ENCODE assay signal across 8 cellular contexts in genomic region chr4:105708376-105709080, GRCh38. TPM values are rescaled to one million over a fixed set of nuclear protein-coding genes. Genes with fewer than 3 reads are reported as not detected.
DNase-seq lines count a peak whose midpoint lies in the region; ATAC-seq and TF ChIP-seq lines count a peak whose summit lies in the region.

Gene GSTCD (plus strand): TSS chr4:105708784. CDS start chr4:105717614, 8,830 bp downstream.
A gene with protein sequence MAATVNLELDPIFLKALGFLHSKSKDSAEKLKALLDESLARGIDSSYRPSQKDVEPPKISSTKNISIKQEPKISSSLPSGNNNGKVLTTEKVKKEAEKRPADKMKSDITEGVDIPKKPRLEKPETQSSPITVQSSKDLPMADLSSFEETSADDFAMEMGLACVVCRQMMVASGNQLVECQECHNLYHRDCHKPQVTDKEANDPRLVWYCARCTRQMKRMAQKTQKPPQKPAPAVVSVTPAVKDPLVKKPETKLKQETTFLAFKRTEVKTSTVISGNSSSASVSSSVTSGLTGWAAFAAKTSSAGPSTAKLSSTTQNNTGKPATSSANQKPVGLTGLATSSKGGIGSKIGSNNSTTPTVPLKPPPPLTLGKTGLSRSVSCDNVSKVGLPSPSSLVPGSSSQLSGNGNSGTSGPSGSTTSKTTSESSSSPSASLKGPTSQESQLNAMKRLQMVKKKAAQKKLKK (minus strand): TSS chr4:105708689. CDS start chr4:105700005, 8,684 bp downstream.

- H3K27me3 ChIP-seq in osteoblast (ENCODE audit: insufficient read depth, low read length) (no peaks in the 10 kb centered on the region), thoracic aorta (replicated peaks; ENCODE audit: insufficient read depth) (no peaks in the 10 kb centered on the region)

- POLR2A ChIA-PET in GM10248 (lab: Yijun Ruan, JAX), result no interaction called here

- peak; percentile 78 for ATAC-seq in HG02623 (IDR thresholded peaks at IDR 0.05; ENCODE audit: unreplicated experiment)
- ATAC-seq in thoracic aorta (ENCODE audit: insufficient number of reproducible peaks, low FRiP score, low read depth), result peak; percentile 93

- peaks cover 19% of the 10 kb centered on the region for H3K4me1 ChIP-seq in osteoblast (ENCODE audit: insufficient read depth, low read length)
- H3K4me1 ChIP-seq in thoracic aorta (ENCODE audit: control insufficient read depth in 1 of 2, low read depth in 2 of 2), result peaks cover 6 to 19% of the 10 kb centered on the region in 2 donors

- H3K36me3 ChIP-seq in osteoblast (ENCODE audit: insufficient read depth, low read length) (no peaks in the 10 kb centered on the region), thoracic aorta (no peaks in the 10 kb centered on the region)

- peak within 1 kb of the TSS; percentile 91 for H3K4me2 ChIP-seq in osteoblast (ENCODE audit: insufficient read depth, low read length)

- CTCF ChIA-PET in GM10248 (lab: Yijun Ruan, JAX), result interaction anchor here (0.8 to 4.3 kb wide), 3 partner anchors 9 to 188 kb away, joined by 5 to 20 read pairs (median 6); no protein-coding TSS in a partner anchor

- no peaks in the 10 kb centered on the region for H3K27me3 Mint-ChIP-seq in activated naive CD8-positive, alpha-beta T cell treated with anti-CD3 and anti-CD28 coated beads for 36 hours
- no peaks in the 10 kb centered on the region for H3K27me3 Mint-ChIP-seq in glutamatergic neuron (ENCODE audit: unreplicated experiment)

- TF ChIP-seq CTCF in GM10248 (IDR thresholded peaks at IDR 0.05; ENCODE audit: control extremely low read depth, extremely low read depth, low read depth, missing control alignments) (no peak), glutamatergic neuron (IDR thresholded peaks at IDR 0.05; ENCODE audit: partially characterized antibody, unreplicated experiment) (no peak), osteoblast (IDR thresholded peaks at IDR 0.05; ENCODE audit: extremely low read depth, low read depth, low read length) (no peak), thoracic aorta (IDR thresholded peaks at IDR 0.05) (no peak)

- peak within 1 kb of the TSS; percentile 87 for H3K4me3 ChIP-seq in osteoblast (ENCODE audit: insufficient read depth, low read length)
- H3K4me3 ChIP-seq in thoracic aorta, result peak within 1 kb of the TSS; percentile 97

- H2AFZ ChIP-seq in osteoblast (ENCODE audit: low read length), result peak within 1 kb of the TSS; percentile 99

- H3K36me3 Mint-ChIP-seq in activated naive CD8-positive, alpha-beta T cell treated with anti-CD3 and anti-CD28 coated beads for 36 hours, result peaks cover 12% of the 10 kb centered on the region
- no peaks in the 10 kb centered on the region for H3K36me3 Mint-ChIP-seq in glutamatergic neuron (ENCODE audit: unreplicated experiment)

- peak within 1 kb of the TSS; percentile 79 for H3K27ac ChIP-seq in osteoblast (ENCODE audit: low read depth, low read length)
- H3K27ac ChIP-seq in thoracic aorta, result peak within 1 kb of the TSS; percentile 73 to 77

- H3K9me3 ChIP-seq in osteoblast (ENCODE audit: low read depth, low read length) (no peaks in the 10 kb centered on the region), thoracic aorta (no peaks in the 10 kb centered on the region)

- peaks cover 78% of the 10 kb centered on the region for H3K79me2 ChIP-seq in osteoblast (ENCODE audit: insufficient read depth, low read length)

- peak within 1 kb of the TSS; percentile 86 for H3K27ac Mint-ChIP-seq in activated naive CD8-positive, alpha-beta T cell treated with anti-CD3 and anti-CD28 coated beads for 36 hours
- H3K27ac Mint-ChIP-seq in glutamatergic neuron (ENCODE audit: unreplicated experiment), result peak within 1 kb of the TSS; percentile 95

- H4K20me1 ChIP-seq in osteoblast (ENCODE audit: insufficient read depth, low read length), result no peaks in the 10 kb centered on the region

- DNase-seq in GM10248 (ENCODE audit: extremely low spot score) (peak; percentile 83), NCI-H1105 (lab: John Stamatoyannopoulos, UW) (peak; percentile 78), SKM-1 treated with dmso at 0.1 percent for 144 hours (lab: John Stamatoyannopoulos, UW; ENCODE audit: unreplicated experiment) (peak; percentile 88), glutamatergic neuron (peak; percentile 95), osteoblast (ENCODE audit: insufficient read length, low spot score, missing footprints) (peak; percentile 93), thoracic aorta (ENCODE audit: low spot score) (peak; percentile 77)
- DNase-seq in activated naive CD8-positive, alpha-beta T cell treated with anti-CD3 and anti-CD28 coated beads for 36 hours, result peak; percentile 86

- H3K9me3 Mint-ChIP-seq in activated naive CD8-positive, alpha-beta T cell treated with anti-CD3 and anti-CD28 coated beads for 36 hours, result no peaks in the 10 kb centered on the region
- peaks cover 2% of the 10 kb centered on the region for H3K9me3 Mint-ChIP-seq in glutamatergic neuron (ENCODE audit: unreplicated experiment)

- peaks cover 25% of the 10 kb centered on the region for H3K4me1 Mint-ChIP-seq in activated naive CD8-positive, alpha-beta T cell treated with anti-CD3 and anti-CD28 coated beads for 36 hours
- H3K4me1 Mint-ChIP-seq in glutamatergic neuron (ENCODE audit: low read depth, unreplicated experiment), result peaks cover 17% of the 10 kb centered on the region

- peak within 1 kb of the TSS; percentile 95 for H3K4me3 Mint-ChIP-seq in activated naive CD8-positive, alpha-beta T cell treated with anti-CD3 and anti-CD28 coated beads for 36 hours
- peak within 1 kb of the TSS; percentile 90 for H3K4me3 Mint-ChIP-seq in glutamatergic neuron (ENCODE audit: unreplicated experiment)

RNA-seq across cellular contexts. Expression of gene GSTCD, which starts in this region (rescaled TPM):
- 10 to 100 TPM; 18.9 to 20.8 TPM for total RNA-seq in activated naive CD8-positive, alpha-beta T cell treated with anti-CD3 and anti-CD28 coated beads for 36 hours
- total RNA-seq in glutamatergic neuron (ENCODE audit: unreplicated experiment) (13.9 TPM), osteoblast (6.9 and 9.7 TPM in 2 replicates), thoracic aorta (1 to 10 TPM; 6.6 to 6.9 TPM)

RNA-seq across cellular contexts. Expression of the second gene that starts in this region (rescaled TPM):
- 10 to 100 TPM; 28.0 to 28.5 TPM for total RNA-seq in activated naive CD8-positive, alpha-beta T cell treated with anti-CD3 and anti-CD28 coated beads for 36 hours
- 23.5 TPM for total RNA-seq in glutamatergic neuron (ENCODE audit: unreplicated experiment)
- total RNA-seq in osteoblast, result 14.8 and 19.7 TPM in 2 replicates
- total RNA-seq in thoracic aorta, result 10 to 100 TPM; 22.6 TPM

Comparison
In these comparisons a context has a peak if more than half of its experiments do, and no peak if none do; other contexts are left out.
1. Peak in every context shown above with its lines: DNase-seq, ATAC-seq, H3K4me3 ChIP-seq and H3K27ac ChIP-seq.